In genomic region chr14:63292805-63293204, GRCh38 we compare ENCODE assay signal across 1 cellular context.
TF ChIP-seq lines count a peak whose summit lies in the region.

No MANE protein-coding gene starts in this region.

TF ChIP-seq in neural cell, 6 proteins besides CTCF, POLR2A, EP300 and RAD21:
- peak; percentile 98 for TF ChIP-seq REST (IDR thresholded peaks at IDR 0.05; ENCODE audit: borderline replicate concordance)
- no peak for TF ChIP-seq SMC3 (conservative IDR thresholded peaks at IDR 0.05; ENCODE audit: poor library complexity)
- TF ChIP-seq TAF1 (IDR thresholded peaks at IDR 0.05; ENCODE audit: low read depth), result no peak
- no peak for TF ChIP-seq MXI1 (conservative IDR thresholded peaks at IDR 0.05; ENCODE audit: poor library complexity, severe bottlenecking)
- peak; percentile 47 for TF ChIP-seq POLR2AphosphoS5 (IDR thresholded peaks at IDR 0.05)
- TF ChIP-seq EZH2 (IDR thresholded peaks at IDR 0.05; ENCODE audit: borderline replicate concordance, insufficient read depth, low read length, poor library complexity, severe bottlenecking), result no peak
